In genomic region chr4:109729155-109729562, GRCh38 we compare ENCODE assay signal across 7 cellular contexts. TPM values are rescaled to one million over a fixed set of nuclear protein-coding genes. Genes with fewer than 3 reads are reported as not detected.
DNase-seq lines count a peak whose midpoint lies in the region; ATAC-seq lines count a peak whose summit lies in the region.

No MANE protein-coding gene starts in this region.

- H3K9me3 ChIP-seq in GM23248 (ENCODE audit: low read depth) = no peaks in the 10 kb centered on the region
- H3K9me3 ChIP-seq in mononuclear cell (ENCODE audit: low read depth, low read length) = no peaks in the 10 kb centered on the region

- in situ Hi-C loops in GM23248 (cut with MboI) = no loop called here

- peak overlapping the region; percentile 89 for H3K4me2 ChIP-seq in GM23248 (ENCODE audit: unreplicated experiment)

- H3K4me1 Mint-ChIP-seq in dendritic cell treated with granulocyte-macrophage colony-stimulating factor and Interleukin-4, amounts not matched to agents 40 ng/mL and 50 ng/mL, for 4 days (ENCODE audit: low read depth) = peaks cover 24% of the 10 kb centered on the region

- peak; percentile 36 for DNase-seq in GM23248
- DNase-seq in NCI-H69 (lab: John Stamatoyannopoulos, UW) = peak; percentile 47
- DNase-seq in NCI-H1092 (lab: John Stamatoyannopoulos, UW) = no peak

- H3K36me3 Mint-ChIP-seq in dendritic cell treated with granulocyte-macrophage colony-stimulating factor and Interleukin-4, amounts not matched to agents 40 ng/mL and 50 ng/mL, for 4 days (ENCODE audit: low read depth) = peaks cover 6% of the 10 kb centered on the region

- peak overlapping the region; percentile 83 for H3K9ac ChIP-seq in GM23248

- no peaks in the 10 kb centered on the region for H4K20me1 ChIP-seq in GM23248 (ENCODE audit: insufficient read depth)

- H3K27me3 ChIP-seq in GM23248 (replicated peaks; ENCODE audit: insufficient read depth) (no peaks in the 10 kb centered on the region), mononuclear cell (ENCODE audit: insufficient read depth, low read length) (no peaks in the 10 kb centered on the region)

- intact Hi-C loops in dendritic cell treated with granulocyte-macrophage colony-stimulating factor and Interleukin-4, amounts not matched to agents 40 ng/mL and 50 ng/mL, for 4 days (cut with micrococcal nuclease) = no loop called here

- peaks cover 6% of the 10 kb centered on the region for H3K27me3 Mint-ChIP-seq in dendritic cell treated with granulocyte-macrophage colony-stimulating factor and Interleukin-4, amounts not matched to agents 40 ng/mL and 50 ng/mL, for 4 days

- H3F3A ChIP-seq in GM23248 (ENCODE audit: insufficient read depth) = 0 out of 2 replicates have a peak, but pooled peaks cover 6% of the 10 kb centered on the region

- H3K4me3 Mint-ChIP-seq in dendritic cell treated with granulocyte-macrophage colony-stimulating factor and Interleukin-4, amounts not matched to agents 40 ng/mL and 50 ng/mL, for 4 days = peak overlapping the region; percentile 87

- no peaks in the 10 kb centered on the region for H3K9me2 ChIP-seq in GM23248 (ENCODE audit: insufficient read depth)

- ATAC-seq in GM18870 (IDR thresholded peaks at IDR 0.05; ENCODE audit: unreplicated experiment) = no peak
- ATAC-seq in GM18861 (IDR thresholded peaks at IDR 0.05; ENCODE audit: unreplicated experiment) = no peak

- WGBS in GM23248 (ENCODE audit: low coverage in 1 of 2, low lambda C conversion rate in 2 of 2, missing lambda C conversion rate in 2 of 2), 2 experiments = 7 to 10% methylated on average over 11 of the region's 11 CpGs

- H3K9me3 Mint-ChIP-seq in dendritic cell treated with granulocyte-macrophage colony-stimulating factor and Interleukin-4, amounts not matched to agents 40 ng/mL and 50 ng/mL, for 4 days = no peaks in the 10 kb centered on the region

- H3K27ac ChIP-seq in GM23248 = no peak overlapping the region

- H3K4me1 ChIP-seq in GM23248 (ENCODE audit: insufficient read depth) = peaks cover 17% of the 10 kb centered on the region; the same call in 1 of the 2 replicates
- peaks cover 7% of the 10 kb centered on the region for H3K4me1 ChIP-seq in mononuclear cell (ENCODE audit: insufficient read depth, low read length)

- H3K27ac Mint-ChIP-seq in dendritic cell treated with granulocyte-macrophage colony-stimulating factor and Interleukin-4, amounts not matched to agents 40 ng/mL and 50 ng/mL, for 4 days = peak overlapping the region; percentile 80

- peak overlapping the region; percentile 95 for H3K4me3 ChIP-seq in GM23248
- peak overlapping the region; percentile 73 for H3K4me3 ChIP-seq in mononuclear cell (ENCODE audit: low read length)

- peak overlapping the region; percentile 91 for H2AFZ ChIP-seq in GM23248

- peaks cover 39% of the 10 kb centered on the region for H3K79me2 ChIP-seq in GM23248 (ENCODE audit: insufficient read depth)

- no peaks in the 10 kb centered on the region for H3K36me3 ChIP-seq in GM23248 (ENCODE audit: low read depth)

RNA-seq across cellular contexts. Expression of gene PLA2G12A, which starts 0.7 kb away (rescaled TPM):
- 11.4 and 14.4 TPM in 2 replicates for total RNA-seq in GM23248 (2014; rRNA removed; shearing (Covaris generic))
- 41.5 and 44.8 TPM in 2 replicates for polyA plus RNA-seq in GM23248 (2016; fragmentation: Nextera tagmentation; extraction: Ambion mirVana)
- total RNA-seq in mononuclear cell = 24.6 TPM

RNA-seq across cellular contexts. Expression of gene CASP6, which starts 25.9 kb away (rescaled TPM):
- 15.4 and 15.8 TPM in 2 replicates for total RNA-seq in GM23248 (2014; rRNA removed; shearing (Covaris generic))
- 18.5 and 27.3 TPM in 2 replicates for polyA plus RNA-seq in GM23248 (2016; fragmentation: Nextera tagmentation; extraction: Ambion mirVana)
- total RNA-seq in mononuclear cell = 9.3 TPM
